In the genomic region with DNA sequence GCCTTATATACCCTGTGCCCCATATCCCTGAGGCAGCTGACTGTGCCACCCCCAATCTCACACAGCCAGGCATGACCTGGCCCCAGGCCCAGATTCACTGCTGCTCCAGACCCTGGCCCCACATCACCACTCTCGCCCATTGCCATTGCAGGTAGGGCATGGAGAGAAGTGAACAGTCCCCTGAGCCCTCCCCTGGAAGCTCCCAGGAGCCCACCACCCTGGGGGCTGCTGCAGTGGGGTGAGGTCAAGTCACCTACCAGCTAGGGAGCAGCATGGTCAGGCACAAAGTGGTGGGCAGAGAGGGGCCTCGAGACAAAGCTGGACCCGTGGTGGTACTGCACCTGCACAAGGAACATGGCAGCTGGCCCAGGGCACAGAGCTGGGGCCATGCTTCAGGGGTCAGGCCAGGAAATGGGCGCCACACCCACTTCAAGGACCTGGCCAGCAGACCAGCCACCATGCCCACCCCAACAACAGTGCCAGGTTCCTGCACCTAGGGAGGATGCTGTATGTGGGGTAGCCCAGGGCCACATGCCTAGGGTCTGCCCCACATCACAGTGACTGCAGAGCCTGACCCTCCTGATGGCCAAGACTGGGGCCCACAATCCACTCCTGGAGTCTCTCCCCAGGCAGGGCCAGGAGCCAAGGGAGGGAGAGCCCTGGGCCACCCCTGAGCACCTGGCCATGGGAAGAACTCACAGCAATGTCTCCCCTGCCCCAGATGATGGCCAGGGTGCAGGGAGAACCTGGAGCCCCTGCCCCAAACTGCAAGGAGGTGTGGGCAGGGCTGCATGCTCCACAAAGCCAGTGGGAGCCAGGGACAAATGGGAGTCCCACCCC, we compare ENCODE assay signal across 18 cellular contexts. TPM values are rescaled to one million over a fixed set of nuclear protein-coding genes. Genes with fewer than 3 reads are reported as not detected.
DNase-seq lines count a peak whose midpoint lies in the region; ATAC-seq, FAIRE-seq and TF ChIP-seq lines count a peak whose summit lies in the region.
"Had no signal": no experiment of that assay in that cellular context is flagged by ENCODE, and none has a peak within 500 bp of the region (broad histone marks: within the 10 kb centered on the region; RNA-seq: fewer than 3 reads in every experiment).

No MANE protein-coding gene starts in this region.

- no peaks in the 10 kb centered on the region for H3K36me3 Mint-ChIP-seq in natural killer cell treated with Interleukin-12 subunit alpha and Interleukin-12 subunit beta and Interleukin-15 and Interleukin-18, amount 100 ng/mL, for 72 hours
- no peaks in the 10 kb centered on the region for H3K36me3 Mint-ChIP-seq in natural killer cell
- H3K36me3 Mint-ChIP-seq: CD14-positive monocyte; CD8-positive, alpha-beta T cell had no signal

- H3K27me3 ChIP-seq in osteoblast (ENCODE audit: insufficient read depth, low read length) (no peaks in the 10 kb centered on the region), upper lobe of right lung (no peaks in the 10 kb centered on the region), HepG2 (ENCODE audit: control insufficient read depth in 1 of 2, insufficient read depth in 2 of 2, low read length in 2 of 2) (0 out of 5 replicates have a peak, but pooled peaks cover 0 to 2% of the 10 kb centered on the region in 2 experiments)
- H3K27me3 ChIP-seq: BLaER1 had no signal

- H3K9me3 Mint-ChIP-seq in natural killer cell treated with Interleukin-12 subunit alpha and Interleukin-12 subunit beta and Interleukin-15 and Interleukin-18, amount 100 ng/mL, for 72 hours = peaks cover 3% of the 10 kb centered on the region
- H3K9me3 Mint-ChIP-seq in natural killer cell = peaks cover 0 to 2% of the 10 kb centered on the region in 2 donors

- TF ChIP-seq CTCF in natural killer cell (IDR thresholded peaks at IDR 0.05) (no peak), osteoblast (IDR thresholded peaks at IDR 0.05; ENCODE audit: extremely low read depth, low read depth, low read length) (no peak), upper lobe of right lung (IDR thresholded peaks at IDR 0.05) (no peak), HepG2 (CRISPR knock-in tag; IDR thresholded peaks at IDR 0.05) (no peak)

- intact Hi-C loops in natural killer cell (cut with micrococcal nuclease) (no loop called here), upper lobe of right lung (cut with DNase I) (no loop called here), HepG2 (cut with micrococcal nuclease; ENCODE audit: unreplicated experiment) (no loop called here)

- no peak for TF ChIP-seq POLR2A in HepG2 (IDR thresholded peaks at IDR 0.05; ENCODE audit: insufficient read depth in 1 of 2, low read depth in 2 of 2, low read length in 2 of 2)

- CTCF ChIA-PET in HepG2 (lab: Yijun Ruan, JAX; ENCODE audit: low intra/inter-chr PET ratio, low total read pairs) = no interaction called here

- BruUV-seq in HepG2 (replicated peaks; lab: Mats Ljungman, UMichigan) = no TSS peak

- H4K20me1 ChIP-seq in osteoblast (ENCODE audit: insufficient read depth, low read length) (no peaks in the 10 kb centered on the region), HepG2 (ENCODE audit: insufficient read depth, low read length) (no peaks in the 10 kb centered on the region)
- H4K20me1 ChIP-seq: BLaER1 had no signal

- no peaks in the 10 kb centered on the region for H3K36me3 ChIP-seq in osteoblast (ENCODE audit: insufficient read depth, low read length)
- no peaks in the 10 kb centered on the region for H3K36me3 ChIP-seq in upper lobe of right lung
- no peaks in the 10 kb centered on the region for H3K36me3 ChIP-seq in HepG2 (replicated peaks in 1 of 2; ENCODE audit: control insufficient read depth in 1 of 2, insufficient read depth in 2 of 2, low read length in 2 of 2)
- H3K36me3 ChIP-seq: BLaER1 had no signal

- in situ Hi-C loops in HepG2 (cut with HindIII; ENCODE audit: extremely low pct_ligation_motif_present, low pct_unique_long_range_greater_than_20kb) = loop anchor here (10.0 to 25.0 kb wide), 2 partner anchors 306 to 699 kb away; no protein-coding TSS in a partner anchor

- H3K4me2 ChIP-seq in osteoblast (ENCODE audit: insufficient read depth, low read length) (no peak overlapping the region), HepG2 (ENCODE audit: low read depth, low read length) (no peak overlapping the region)
- H3K4me2 ChIP-seq: BLaER1, GM23338 had no signal

- POLR2A ChIA-PET in HepG2 (lab: Yijun Ruan, JAX) = no interaction called here

- H3K27ac ChIP-seq in osteoblast (ENCODE audit: low read depth, low read length) = no peak overlapping the region
- no peak overlapping the region for H3K27ac ChIP-seq in upper lobe of right lung
- H3K27ac ChIP-seq in HepG2 (ENCODE audit: extremely low read length, insufficient read depth, low read length) = no peak overlapping the region
- H3K27ac ChIP-seq: BLaER1, HL-60 had no signal

- H3K79me2 ChIP-seq in osteoblast (ENCODE audit: insufficient read depth, low read length) (no peaks in the 10 kb centered on the region), HepG2 (ENCODE audit: insufficient read depth, low read length) (no peaks in the 10 kb centered on the region)

- H3K4me1 ChIP-seq in osteoblast (ENCODE audit: insufficient read depth, low read length) = no peaks in the 10 kb centered on the region
- H3K4me1 ChIP-seq in upper lobe of right lung = no peaks in the 10 kb centered on the region
- no peaks in the 10 kb centered on the region for H3K4me1 ChIP-seq in HepG2 (ENCODE audit: insufficient read depth, low read length)
- H3K4me1 ChIP-seq: BLaER1 had no signal

- WGBS in HepG2 (ENCODE audit: low lambda C conversion rate) = 0% methylated on average over 1 of the region's 4 CpGs

- no peaks in the 10 kb centered on the region for H3K4me1 Mint-ChIP-seq in natural killer cell treated with Interleukin-12 subunit alpha and Interleukin-12 subunit beta and Interleukin-15 and Interleukin-18, amount 100 ng/mL, for 72 hours (ENCODE audit: low read depth in 2 of 2)
- no peaks in the 10 kb centered on the region for H3K4me1 Mint-ChIP-seq in natural killer cell
- H3K4me1 Mint-ChIP-seq: CD14-positive monocyte, GM23338 had no signal

- H3K4me3 ChIP-seq in osteoblast (ENCODE audit: insufficient read depth, low read length) = no peak overlapping the region
- no peak overlapping the region for H3K4me3 ChIP-seq in upper lobe of right lung
- no peak overlapping the region for H3K4me3 ChIP-seq in HepG2 (replicated peaks in 1 of 3; ENCODE audit: insufficient read depth in 1 of 3, low read depth in 2 of 3, low read length in 3 of 3)
- H3K4me3 ChIP-seq: GM23338 had no signal

- no peak overlapping the region for H3K27ac Mint-ChIP-seq in natural killer cell treated with Interleukin-12 subunit alpha and Interleukin-12 subunit beta and Interleukin-15 and Interleukin-18, amount 100 ng/mL, for 72 hours
- no peak overlapping the region for H3K27ac Mint-ChIP-seq in natural killer cell
- H3K27ac Mint-ChIP-seq: CD14-positive monocyte; CD8-positive, alpha-beta T cell; GM23338 had no signal

- TF ChIP-seq EP300 in HepG2 (IDR thresholded peaks at IDR 0.05; ENCODE audit: low read depth in 2 of 2, low read length in 2 of 2) (no peak), HepG2 (CRISPR knock-in tag; IDR thresholded peaks at IDR 0.05; ENCODE audit: borderline replicate concordance) (no peak)

- peaks cover 15 to 20% of the 10 kb centered on the region in 2 donors for H3K27me3 Mint-ChIP-seq in natural killer cell treated with Interleukin-12 subunit alpha and Interleukin-12 subunit beta and Interleukin-15 and Interleukin-18, amount 100 ng/mL, for 72 hours
- H3K27me3 Mint-ChIP-seq in natural killer cell (ENCODE audit: low read depth in 2 of 2) = peaks cover 14 to 15% of the 10 kb centered on the region in 2 donors

- ATAC-seq in natural killer cell treated with Interleukin-12 subunit alpha and Interleukin-12 subunit beta and Interleukin-15 and Interleukin-18, amount 100 ng/mL, for 72 hours = peak; percentile 36 to 52
- ATAC-seq in natural killer cell (no peak), upper lobe of right lung (peak; percentile 44), HepG2 (no peak)
- ATAC-seq: CD8-positive, alpha-beta T cell; GM23338 had no signal

- no peak overlapping the region for H3K9ac ChIP-seq in HepG2 (ENCODE audit: insufficient read depth, low read depth, low read length)
- H3K9ac ChIP-seq: BLaER1 had no signal

- peaks cover 5% of the 10 kb centered on the region for H3K9me3 ChIP-seq in osteoblast (ENCODE audit: low read depth, low read length)
- H3K9me3 ChIP-seq in upper lobe of right lung = no peaks in the 10 kb centered on the region
- no peaks in the 10 kb centered on the region for H3K9me3 ChIP-seq in HepG2 (ENCODE audit: low read length)

- DNase-seq in natural killer cell treated with Interleukin-12 subunit alpha and Interleukin-12 subunit beta and Interleukin-15 and Interleukin-18, amount 100 ng/mL, for 72 hours (ENCODE audit: low spot score) = no peak
- DNase-seq in natural killer cell (no peak), osteoblast (ENCODE audit: insufficient read length, low spot score, missing footprints) (peak; percentile 44), upper lobe of right lung (no peak), SHP77 treated with DMSO at 0.1 percent for 48 hours (lab: John Stamatoyannopoulos, UW) (no peak), HepG2 (ENCODE audit: low spot score) (no peak)
- no peak for DNase-seq in stimulated activated CD4-positive, alpha-beta T cell treated with anti-CD3 and anti-CD28 coated beads, Interleukin-2, amount 100 ng/mL, for 48 hours
- DNase-seq: 8988T; Calu3; CD8-positive, alpha-beta T cell; DMS79 treated with DMSO at 0.1 percent for 48 hours; GF-D8; HCEC 1CT had no signal

- H2AFZ ChIP-seq in osteoblast (ENCODE audit: low read length) (no peak overlapping the region), HepG2 (ENCODE audit: low read length) (no peak overlapping the region)
- H2AFZ ChIP-seq: GM23338 had no signal

- no peak for TF ChIP-seq RAD21 in HepG2 (CRISPR knock-in tag; IDR thresholded peaks at IDR 0.05)

- no peak overlapping the region for H3K4me3 Mint-ChIP-seq in natural killer cell treated with Interleukin-12 subunit alpha and Interleukin-12 subunit beta and Interleukin-15 and Interleukin-18, amount 100 ng/mL, for 72 hours
- H3K4me3 Mint-ChIP-seq in natural killer cell = no peak overlapping the region
- H3K4me3 Mint-ChIP-seq: CD14-positive monocyte; CD8-positive, alpha-beta T cell; GM23338 had no signal

- no peak for FAIRE-seq in HepG2 (lab: Jason Lieb, UNC)
- FAIRE-seq: H54 had no signal

RNA-seq across cellular contexts. Expression of a gene that starts 58.5 kb away (rescaled TPM):
- 10 to 100 TPM; 12.7 to 16.6 TPM for total RNA-seq in natural killer cell treated with Interleukin-12 subunit alpha and Interleukin-12 subunit beta and Interleukin-15 and Interleukin-18, amount 100 ng/mL, for 72 hours
- 10 to 100 TPM in 1 of 3 donors, 1 to 10 TPM in 2; 9.6 to 10.3 (median 9.7) TPM for total RNA-seq in natural killer cell
- total RNA-seq in osteoblast = 25.9 and 29.0 TPM in 2 replicates
- 13.2 TPM for total RNA-seq in upper lobe of right lung
- total RNA-seq in HepG2 (2016; rRNA removed; fragmentation: Illumina TruSeq; extraction: Trizol) = 21.3 and 25.3 TPM in 2 replicates
- 2.5 and 3.1 TPM in 2 replicates for total RNA-seq in HepG2 (2016; cell fraction: cytosol; rRNA removed; fragmentation: Illumina TruSeq; extraction: Trizol; ENCODE audit: low read depth)
- total RNA-seq in HepG2 (2016; cell fraction: insoluble cytoplasmic fraction; rRNA removed; fragmentation: Illumina TruSeq; extraction: Trizol) = 20.2 and 26.8 TPM in 2 replicates
- total RNA-seq in HepG2 (2016; cell fraction: membrane; rRNA removed; fragmentation: Illumina TruSeq; extraction: Trizol) = 12.7 and 12.9 TPM in 2 replicates
- total RNA-seq in HepG2 (2016; cell fraction: nucleus; rRNA removed; fragmentation: Illumina TruSeq; extraction: Trizol) = 12.2 and 16.7 TPM in 2 replicates
- 8.7 and 9.5 TPM in 2 replicates for polyA plus RNA-seq in HepG2 (2011; rRNA removed)
- 8.8 and 11.9 TPM in 2 replicates for polyA plus RNA-seq in HepG2 (2011; cell fraction: cytosol; rRNA removed)
- 5.7 and 8.2 TPM in 2 replicates for polyA plus RNA-seq in HepG2 (2011; cell fraction: nucleus; rRNA removed)
- polyA plus RNA-seq in HepG2 (2012) = 7.1 and 8.2 TPM in 2 replicates
- 2.7 TPM in 2 replicates for polyA plus RNA-seq in HepG2 (2016; cell fraction: cytosol; fragmentation: Illumina TruSeq; extraction: Trizol; ENCODE audit: low read depth)
- 17.2 and 20.1 TPM in 2 replicates for polyA plus RNA-seq in HepG2 (2016; cell fraction: insoluble cytoplasmic fraction; fragmentation: Illumina TruSeq; extraction: Trizol; ENCODE audit: low read depth)
- 6.7 and 7.6 TPM in 2 replicates for polyA plus RNA-seq in HepG2 (2016; cell fraction: membrane; fragmentation: Illumina TruSeq; extraction: Trizol; ENCODE audit: low read depth)
- polyA plus RNA-seq in HepG2 (2016; cell fraction: nucleus; fragmentation: Illumina TruSeq; extraction: Trizol; ENCODE audit: insufficient read depth, low read depth) = 18.8 and 21.2 TPM in 2 replicates
- polyA minus RNA-seq in HepG2 (2011; rRNA and poly(A)+ RNA removed; ENCODE audit: low replicate concordance) = 16.2 and 35.9 TPM in 2 replicates
- 13.8 and 16.8 TPM in 2 replicates for polyA minus RNA-seq in HepG2 (2011; cell fraction: cytosol; rRNA and poly(A)+ RNA removed)
- polyA minus RNA-seq in HepG2 (2011; cell fraction: nucleus; rRNA and poly(A)+ RNA removed) = 5.5 and 7.3 TPM in 2 replicates

Comparison
In these comparisons a context has a peak if more than half of its experiments do, and no peak if none do; other contexts are left out.
1. ATAC-seq: peak in natural killer cell treated with Interleukin-12 subunit alpha and Interleukin-12 subunit beta and Interleukin-15 and Interleukin-18, amount 100 ng/mL, for 72 hours (2 of 2) and upper lobe of right lung (single experiment); none in natural killer cell (0 of 3) and HepG2 (single experiment).